21 cellular contexts compared by ENCODE assay signal in genomic region chr6:160093061-160093460, GRCh38. TPM values are rescaled to one million over a fixed set of nuclear protein-coding genes. Genes with fewer than 3 reads are reported as not detected.
A peak's percentile ranks its signal among the peaks of the same experiment; 100 is the strongest.
DNase-seq lines count a peak whose midpoint lies in the region; ATAC-seq and TF ChIP-seq lines count a peak whose summit lies in the region.
"Had no signal": no experiment of that assay in that cellular context is flagged by ENCODE, and none has a peak within 500 bp of the region (broad histone marks: within the 10 kb centered on the region; RNA-seq: fewer than 3 reads in every experiment).

No MANE protein-coding gene starts in this region.

- peak overlapping the region; percentile 13 for H3K27ac ChIP-seq in neutrophil
- H3K27ac ChIP-seq: 22Rv1, BLaER1, C4-2B, GM23248 had no signal

- intact Hi-C loops in activated naive CD4-positive, alpha-beta T cell treated with anti-CD3 and anti-CD28 coated beads for 36 hours (cut with micrococcal nuclease) = no loop called here

- H3K4me1 Mint-ChIP-seq in activated naive CD4-positive, alpha-beta T cell treated with anti-CD3 and anti-CD28 coated beads, Interleukin-2, amount 50 U/mL, for 24 hours = peaks cover 2% of the 10 kb centered on the region
- peaks cover 2% of the 10 kb centered on the region for H3K4me1 Mint-ChIP-seq in activated naive CD4-positive, alpha-beta T cell treated with anti-CD3 and anti-CD28 coated beads for 36 hours (ENCODE audit: low read depth)
- H3K4me1 Mint-ChIP-seq in T-helper 17 cell = no peaks in the 10 kb centered on the region
- H3K4me1 Mint-ChIP-seq in stimulated activated effector memory CD8-positive, alpha-beta T cell treated with anti-CD3 and anti-CD28 coated beads, Interleukin-12 subunit alpha, Interleukin-12 subunit beta, amount 100 ng/mL, for 72 hours = no peaks in the 10 kb centered on the region
- H3K4me1 Mint-ChIP-seq: B cell; CD8-positive, alpha-beta memory T cell had no signal

- no peaks in the 10 kb centered on the region for H3K9me3 ChIP-seq in T-helper 17 cell (ENCODE audit: control insufficient read depth, low read length, poor library complexity, severe bottlenecking)
- H3K9me3 ChIP-seq in neutrophil = peaks cover 7% of the 10 kb centered on the region
- H3K9me3 ChIP-seq: BLaER1 had no signal

- DNase-seq in activated naive CD4-positive, alpha-beta T cell treated with anti-CD3 and anti-CD28 coated beads for 36 hours = no peak
- no peak for DNase-seq in T-helper 17 cell
- DNase-seq in stimulated activated effector memory CD8-positive, alpha-beta T cell treated with anti-CD3 and anti-CD28 coated beads, Interleukin-12 subunit alpha, Interleukin-12 subunit beta, amount 100 ng/mL, for 72 hours (ENCODE audit: low spot score in 2 of 2) = no peak
- DNase-seq in NCI-H510A (lab: John Stamatoyannopoulos, UW) = no peak
- DNase-seq: CD4-positive, alpha-beta T cell; CD8-positive, alpha-beta memory T cell; DMS 273 treated with DMSO at 0.1 percent for 48 hours; DMS79; EL; GDM1; GM23248; H7; HCEC 1CT had no signal

- ATAC-seq in T-helper 17 cell (no peak), HG03442 (IDR thresholded peaks at IDR 0.05; ENCODE audit: unreplicated experiment) (no peak)
- ATAC-seq in stimulated activated effector memory CD8-positive, alpha-beta T cell treated with anti-CD3 and anti-CD28 coated beads, Interleukin-12 subunit alpha, Interleukin-12 subunit beta, amount 100 ng/mL, for 72 hours = no peak
- ATAC-seq: GM12878 had no signal

- H3K27ac Mint-ChIP-seq in activated naive CD4-positive, alpha-beta T cell treated with anti-CD3 and anti-CD28 coated beads, Interleukin-2, amount 50 U/mL, for 24 hours = peak overlapping the region; percentile 41
- no peak overlapping the region for H3K27ac Mint-ChIP-seq in activated naive CD4-positive, alpha-beta T cell treated with anti-CD3 and anti-CD28 coated beads for 36 hours
- H3K27ac Mint-ChIP-seq in T-helper 17 cell = peak overlapping the region; percentile 32
- H3K27ac Mint-ChIP-seq in stimulated activated effector memory CD8-positive, alpha-beta T cell treated with anti-CD3 and anti-CD28 coated beads, Interleukin-12 subunit alpha, Interleukin-12 subunit beta, amount 100 ng/mL, for 72 hours = peak overlapping the region; percentile 55
- H3K27ac Mint-ChIP-seq: B cell; CD4-positive, alpha-beta T cell had no signal

- TF ChIP-seq CTCF in neutrophil (IDR thresholded peaks at IDR 0.05) = no peak

- no peaks in the 10 kb centered on the region for H3K27me3 ChIP-seq in neutrophil
- H3K27me3 ChIP-seq: BLaER1 had no signal

- peaks cover 100% of the 10 kb centered on the region for H3K36me3 ChIP-seq in neutrophil

- H3K9me3 Mint-ChIP-seq in activated naive CD4-positive, alpha-beta T cell treated with anti-CD3 and anti-CD28 coated beads, Interleukin-2, amount 50 U/mL, for 24 hours = no peaks in the 10 kb centered on the region
- H3K9me3 Mint-ChIP-seq in activated naive CD4-positive, alpha-beta T cell treated with anti-CD3 and anti-CD28 coated beads for 36 hours = no peaks in the 10 kb centered on the region
- no peaks in the 10 kb centered on the region for H3K9me3 Mint-ChIP-seq in stimulated activated effector memory CD8-positive, alpha-beta T cell treated with anti-CD3 and anti-CD28 coated beads, Interleukin-12 subunit alpha, Interleukin-12 subunit beta, amount 100 ng/mL, for 72 hours
- H3K9me3 Mint-ChIP-seq: CD4-positive, alpha-beta T cell; CD8-positive, alpha-beta memory T cell had no signal

- CTCF ChIA-PET in activated naive CD4-positive, alpha-beta T cell treated with anti-CD3 and anti-CD28 coated beads for 36 hours (lab: Charles Lee) = interaction anchor here (0.7 kb wide), 1 partner anchor 19 kb away, joined by 3 read pairs; no protein-coding TSS in a partner anchor

- no peaks in the 10 kb centered on the region for H3K27me3 Mint-ChIP-seq in activated naive CD4-positive, alpha-beta T cell treated with anti-CD3 and anti-CD28 coated beads, Interleukin-2, amount 50 U/mL, for 24 hours
- H3K27me3 Mint-ChIP-seq in activated naive CD4-positive, alpha-beta T cell treated with anti-CD3 and anti-CD28 coated beads for 36 hours (ENCODE audit: low read depth) = no peaks in the 10 kb centered on the region
- H3K27me3 Mint-ChIP-seq in T-helper 17 cell = no peaks in the 10 kb centered on the region
- H3K27me3 Mint-ChIP-seq: B cell; CD4-positive, alpha-beta T cell; CD8-positive, alpha-beta memory T cell had no signal

- H3K4me3 ChIP-seq in neutrophil (ENCODE audit: low read depth in 1 of 2, low read length in 1 of 2) = no peak overlapping the region
- H3K4me3 ChIP-seq: BLaER1, GM12878, GM23248 had no signal

- no peak overlapping the region for H3K4me3 Mint-ChIP-seq in activated naive CD4-positive, alpha-beta T cell treated with anti-CD3 and anti-CD28 coated beads, Interleukin-2, amount 50 U/mL, for 24 hours
- no peak overlapping the region for H3K4me3 Mint-ChIP-seq in activated naive CD4-positive, alpha-beta T cell treated with anti-CD3 and anti-CD28 coated beads for 36 hours
- no peak overlapping the region for H3K4me3 Mint-ChIP-seq in T-helper 17 cell
- H3K4me3 Mint-ChIP-seq in stimulated activated effector memory CD8-positive, alpha-beta T cell treated with anti-CD3 and anti-CD28 coated beads, Interleukin-12 subunit alpha, Interleukin-12 subunit beta, amount 100 ng/mL, for 72 hours = no peak overlapping the region
- H3K4me3 Mint-ChIP-seq: B cell; CD4-positive, alpha-beta T cell; CD8-positive, alpha-beta memory T cell had no signal

- H3K36me3 Mint-ChIP-seq in activated naive CD4-positive, alpha-beta T cell treated with anti-CD3 and anti-CD28 coated beads, Interleukin-2, amount 50 U/mL, for 24 hours = peaks cover 14% of the 10 kb centered on the region
- H3K36me3 Mint-ChIP-seq in activated naive CD4-positive, alpha-beta T cell treated with anti-CD3 and anti-CD28 coated beads for 36 hours (ENCODE audit: low read depth) = peaks cover 40% of the 10 kb centered on the region
- peaks cover 9% of the 10 kb centered on the region for H3K36me3 Mint-ChIP-seq in T-helper 17 cell (ENCODE audit: low read depth)
- peaks cover 95% of the 10 kb centered on the region for H3K36me3 Mint-ChIP-seq in stimulated activated effector memory CD8-positive, alpha-beta T cell treated with anti-CD3 and anti-CD28 coated beads, Interleukin-12 subunit alpha, Interleukin-12 subunit beta, amount 100 ng/mL, for 72 hours

- no peaks in the 10 kb centered on the region for H3K4me1 ChIP-seq in neutrophil (ENCODE audit: control insufficient read depth in 1 of 2, insufficient read depth in 1 of 2, low read depth in 1 of 2, low read length in 1 of 2)
- H3K4me1 ChIP-seq: BLaER1 had no signal

RNA-seq across cellular contexts. Expression of gene SLC22A1, which starts 28.6 kb away (rescaled TPM):
- not detected for total RNA-seq in activated naive CD4-positive, alpha-beta T cell treated with anti-CD3 and anti-CD28 coated beads for 36 hours
- under 1 TPM; 0.21 to 0.45 TPM for total RNA-seq in T-helper 17 cell
- total RNA-seq: GM23248 had no signal
